ENCODE assay signal across 8 cellular contexts in the genomic region with DNA sequence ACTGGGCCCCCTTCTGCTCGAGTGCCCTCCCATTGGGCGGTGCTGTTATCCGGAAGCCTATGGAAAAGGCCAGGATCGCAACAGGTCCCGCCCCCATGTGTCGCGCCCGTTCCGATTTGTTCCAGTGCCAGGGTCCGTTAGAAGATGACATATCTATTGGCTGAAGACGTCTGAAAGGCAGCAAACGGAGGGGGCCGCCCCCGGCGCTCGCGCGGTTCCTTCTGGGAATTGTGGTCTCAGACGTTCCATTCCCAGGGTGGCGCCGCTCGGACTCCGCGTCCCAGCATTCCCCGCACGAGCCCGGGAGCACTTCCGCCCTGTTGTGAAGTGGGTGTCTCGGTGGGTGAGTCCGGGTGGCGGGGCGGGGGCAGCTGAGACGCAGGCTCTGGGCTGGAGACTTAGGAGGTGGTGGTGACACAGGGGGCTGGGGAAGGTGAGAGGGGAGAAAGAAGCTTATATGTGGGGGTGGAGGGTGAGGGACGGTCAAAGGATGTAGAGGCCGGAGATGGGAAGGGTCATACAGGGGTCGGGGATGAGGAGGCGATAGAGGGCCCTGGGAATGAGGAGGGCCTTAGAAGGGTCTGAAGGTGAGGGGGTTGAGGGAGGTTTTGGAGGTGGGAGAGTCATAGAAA. TPM values are rescaled to one million over a fixed set of nuclear protein-coding genes. Genes with fewer than 3 reads are reported as not detected.
DNase-seq lines count a peak whose midpoint lies in the region; ATAC-seq and TF ChIP-seq lines count a peak whose summit lies in the region.

TSS of gene ZSCAN20 (plus strand) at position 297 of the 632 bp plus-strand sequence. CDS start 6,644 bp downstream, outside the sequence.

- H3K36me3 ChIP-seq in BE2C, result no peaks in the 10 kb centered on the region

- H3K27me3 ChIP-seq in BE2C (no peaks in the 10 kb centered on the region), layer of hippocampus (ENCODE audit: control insufficient read depth, insufficient read depth, low read length) (no peaks in the 10 kb centered on the region)

- TF ChIP-seq CTCF in BE2C (IDR thresholded peaks at IDR 0.05; ENCODE audit: low read depth, low read length) (no peak), coronary artery (IDR thresholded peaks at IDR 0.05) (no peak)

- no peaks in the 10 kb centered on the region for H3K9me3 ChIP-seq in BE2C

- ATAC-seq in HG03457 (IDR thresholded peaks at IDR 0.05; ENCODE audit: unreplicated experiment), result peak; percentile 85

- DNase-seq in BE2C, result peak; percentile 92
- DNase-seq in GM19240 (ENCODE audit: insufficient read length, low spot score), result peak; percentile 87
- DNase-seq in NCI-H524 treated with DMSO at 0.1 percent for 48 hours (lab: John Stamatoyannopoulos, UW), result peak; percentile 95
- DNase-seq in activated CD4-positive, alpha-beta T cell treated with anti-CD3 and anti-CD28 coated beads for 48 hours, result peak; percentile 94
- peak; percentile 99 for DNase-seq in coronary artery (ENCODE audit: low spot score)
- peak; percentile 74 to 88 (median 81) for DNase-seq in stimulated activated CD4-positive, alpha-beta T cell treated with anti-CD3 and anti-CD28 coated beads, Interleukin-1b, Interleukin-23, amount 100 ng/mL, for 24 hours (ENCODE audit: low read depth in 4 of 4, low spot score in 1 of 4)

- H3K27ac ChIP-seq in coronary artery (peak within 1 kb of the TSS; percentile 75 to 84), layer of hippocampus (ENCODE audit: low read depth, low read length) (peak within 1 kb of the TSS; percentile 70)

- H3K4me1 ChIP-seq in BE2C, result peaks cover 3% of the 10 kb centered on the region; the same call in 1 of the 2 replicates

- peak within 1 kb of the TSS; percentile 69 for H3K4me3 ChIP-seq in BE2C (ENCODE audit: low read depth, low read length)
- peak within 1 kb of the TSS; percentile 74 for H3K4me3 ChIP-seq in coronary artery

RNA-seq across cellular contexts. Expression of gene ZSCAN20, which starts in this region (rescaled TPM):
- polyA plus RNA-seq in BE2C (2012; ENCODE audit: insufficient read depth, insufficient read length, low read depth), result 0.63 TPM

Comparison
In these comparisons a context has a peak if more than half of its experiments do, and no peak if none do; other contexts are left out.
1. Peak in every context shown above with its lines: DNase-seq, ATAC-seq, H3K4me3 ChIP-seq and H3K27ac ChIP-seq.